ENCODE assay signal across 11 cellular contexts in genomic region chrX:77597090-77597489, GRCh38.
DNase-seq lines count a peak whose midpoint lies in the region; ATAC-seq and TF ChIP-seq lines count a peak whose summit lies in the region.
"Had no signal": no experiment of that assay in that cellular context is flagged by ENCODE, and none has a peak within 500 bp of the region (broad histone marks: within the 10 kb centered on the region; RNA-seq: fewer than 3 reads in every experiment).

No MANE protein-coding gene starts in this region.

- no peaks in the 10 kb centered on the region for H3K79me2 ChIP-seq in KMS-11 (ENCODE audit: insufficient read depth, low read depth)

- peaks cover 2% of the 10 kb centered on the region for H3K4me1 Mint-ChIP-seq in T-helper 2 cell treated with Interferon-gamma antibody and Interleukin-4, amounts not matched to agents 5 μg/mL and 100 μg/mL, for 36 hours (ENCODE audit: low read depth)
- peaks cover 14% of the 10 kb centered on the region for H3K4me1 Mint-ChIP-seq in activated CD4-positive, alpha-beta memory T cell treated with anti-CD3 and anti-CD28 coated beads for 36 hours (ENCODE audit: low read depth)

- POLR2A ChIA-PET in activated CD4-positive, alpha-beta memory T cell treated with anti-CD3 and anti-CD28 coated beads for 36 hours (lab: Charles Lee): no interaction called here

- H3K27ac Mint-ChIP-seq in T-helper 2 cell treated with Interferon-gamma antibody and Interleukin-4, amounts not matched to agents 5 μg/mL and 100 μg/mL, for 36 hours: no peak overlapping the region
- H3K27ac Mint-ChIP-seq in activated CD4-positive, alpha-beta memory T cell treated with anti-CD3 and anti-CD28 coated beads for 36 hours: no peak overlapping the region
- H3K27ac Mint-ChIP-seq: activated B cell treated with CpG ODN at 0.5 μM for 24 hours had no signal

- no peak overlapping the region for H3K4me3 ChIP-seq in BE2C (ENCODE audit: low read depth, low read length)
- H3K4me3 ChIP-seq in KMS-11 (IDR thresholded peaks at IDR 0.05; ENCODE audit: insufficient read depth, low read depth, low read length): no peak overlapping the region
- H3K4me3 ChIP-seq in body of pancreas: no peak overlapping the region
- H3K4me3 ChIP-seq in lower lobe of right lung: no peak overlapping the region
- H3K4me3 ChIP-seq: stomach had no signal

- H3K27ac ChIP-seq in KMS-11 (no peak overlapping the region; the same call in 1 of the 2 replicates), body of pancreas (no peak overlapping the region), lower lobe of right lung (no peak overlapping the region)
- H3K27ac ChIP-seq: stomach had no signal

- peak; percentile 47 for TF ChIP-seq CTCF in BE2C (IDR thresholded peaks at IDR 0.05; ENCODE audit: low read depth, low read length)
- peak; percentile 41; the same call in 1 of the 2 replicates for TF ChIP-seq CTCF in KMS-11 (conservative IDR thresholded peaks at IDR 0.05; ENCODE audit: low read depth, low read length)
- TF ChIP-seq CTCF in body of pancreas (IDR thresholded peaks at IDR 0.05): peak in 4 of 7 experiments; percentile 11 to 16 (median 12)
- peak; percentile 9 for TF ChIP-seq CTCF in lower lobe of right lung (IDR thresholded peaks at IDR 0.05)

- no peaks in the 10 kb centered on the region for H3K36me3 ChIP-seq in BE2C
- no peaks in the 10 kb centered on the region for H3K36me3 ChIP-seq in KMS-11 (ENCODE audit: insufficient read depth)
- H3K36me3 ChIP-seq in body of pancreas (replicated peaks in 1 of 2; ENCODE audit: insufficient read depth in 1 of 2, low read depth in 2 of 2): no peaks in the 10 kb centered on the region
- peaks cover 12% of the 10 kb centered on the region for H3K36me3 ChIP-seq in lower lobe of right lung

- no peak for DNase-seq in BE2C
- DNase-seq in body of pancreas: no peak
- no peak for DNase-seq in lower lobe of right lung
- DNase-seq in T-helper 2 cell treated with Interferon-gamma antibody and Interleukin-4, amounts not matched to agents 5 μg/mL and 100 μg/mL, for 36 hours (ENCODE audit: low spot score): no peak
- no peak for DNase-seq in mucosa of gallbladder (ENCODE audit: low spot score)
- no peak for DNase-seq in activated CD4-positive, alpha-beta memory T cell treated with anti-CD3 and anti-CD28 coated beads for 36 hours
- DNase-seq: activated B cell treated with CpG ODN at 0.5 μM for 24 hours, NCI-H2029 treated with DMSO at 0.1 percent for 48 hours, stomach had no signal

- no peak for TF ChIP-seq POLR2A in body of pancreas (IDR thresholded peaks at IDR 0.05)

- no peak overlapping the region for H3K4me3 Mint-ChIP-seq in T-helper 2 cell treated with Interferon-gamma antibody and Interleukin-4, amounts not matched to agents 5 μg/mL and 100 μg/mL, for 36 hours
- H3K4me3 Mint-ChIP-seq in activated CD4-positive, alpha-beta memory T cell treated with anti-CD3 and anti-CD28 coated beads for 36 hours: no peak overlapping the region
- H3K4me3 Mint-ChIP-seq: activated B cell treated with CpG ODN at 0.5 μM for 24 hours had no signal

- 56 to 59% methylated on average over 1 of the region's 1 CpG for WGBS in body of pancreas, 2 donors

- no peaks in the 10 kb centered on the region for H4K20me1 ChIP-seq in KMS-11 (ENCODE audit: insufficient read depth)

- H2AFZ ChIP-seq in KMS-11 (ENCODE audit: low read depth): no peak overlapping the region

- H3K27me3 ChIP-seq in BE2C: no peaks in the 10 kb centered on the region
- no peaks in the 10 kb centered on the region for H3K27me3 ChIP-seq in KMS-11 (ENCODE audit: insufficient read depth, low read depth)
- H3K27me3 ChIP-seq in body of pancreas: no peaks in the 10 kb centered on the region
- H3K27me3 ChIP-seq in lower lobe of right lung (ENCODE audit: low read depth): no peaks in the 10 kb centered on the region
- H3K27me3 ChIP-seq: stomach had no signal

- ATAC-seq in body of pancreas (no peak), lower lobe of right lung (no peak), HG03520 (IDR thresholded peaks at IDR 0.05; ENCODE audit: unreplicated experiment) (no peak)

- H3K4me1 ChIP-seq in BE2C (no peaks in the 10 kb centered on the region), KMS-11 (ENCODE audit: low read depth, poor library complexity, severe bottlenecking) (peaks cover 12% of the 10 kb centered on the region), body of pancreas (no peaks in the 10 kb centered on the region), lower lobe of right lung (no peaks in the 10 kb centered on the region)
- H3K4me1 ChIP-seq: stomach had no signal

- no peaks in the 10 kb centered on the region for H3K9me3 ChIP-seq in BE2C
- H3K9me3 ChIP-seq in body of pancreas: no peaks in the 10 kb centered on the region
- no peaks in the 10 kb centered on the region for H3K9me3 ChIP-seq in lower lobe of right lung
- H3K9me3 ChIP-seq: stomach had no signal

- H3K9ac ChIP-seq in KMS-11: no peak overlapping the region

- H3K27me3 Mint-ChIP-seq in T-helper 2 cell treated with Interferon-gamma antibody and Interleukin-4, amounts not matched to agents 5 μg/mL and 100 μg/mL, for 36 hours (ENCODE audit: low read depth): no peaks in the 10 kb centered on the region
- no peaks in the 10 kb centered on the region for H3K27me3 Mint-ChIP-seq in activated CD4-positive, alpha-beta memory T cell treated with anti-CD3 and anti-CD28 coated beads for 36 hours
- H3K27me3 Mint-ChIP-seq: activated B cell treated with CpG ODN at 0.5 μM for 24 hours had no signal

- H3K9me3 Mint-ChIP-seq in T-helper 2 cell treated with Interferon-gamma antibody and Interleukin-4, amounts not matched to agents 5 μg/mL and 100 μg/mL, for 36 hours: no peaks in the 10 kb centered on the region
- H3K9me3 Mint-ChIP-seq in activated CD4-positive, alpha-beta memory T cell treated with anti-CD3 and anti-CD28 coated beads for 36 hours: no peaks in the 10 kb centered on the region

- peaks cover 20% of the 10 kb centered on the region for H3K36me3 Mint-ChIP-seq in T-helper 2 cell treated with Interferon-gamma antibody and Interleukin-4, amounts not matched to agents 5 μg/mL and 100 μg/mL, for 36 hours (ENCODE audit: low read depth)
- peaks cover 16% of the 10 kb centered on the region for H3K36me3 Mint-ChIP-seq in activated CD4-positive, alpha-beta memory T cell treated with anti-CD3 and anti-CD28 coated beads for 36 hours

- H3K4me2 ChIP-seq in KMS-11: 0 out of 2 replicates have a peak overlapping the region, but pooled peaks have one; percentile 38

- CTCF ChIA-PET in activated CD4-positive, alpha-beta memory T cell treated with anti-CD3 and anti-CD28 coated beads for 36 hours (lab: Charles Lee): no interaction called here

- intact Hi-C loops in body of pancreas (cut with DNase I) (no loop called here), lower lobe of right lung (cut with DNase I) (no loop called here)
- intact Hi-C loops in activated CD4-positive, alpha-beta memory T cell treated with anti-CD3 and anti-CD28 coated beads for 36 hours (cut with micrococcal nuclease): no loop called here
